ENCODE assay signal across 27 cellular contexts in the genomic region with DNA sequence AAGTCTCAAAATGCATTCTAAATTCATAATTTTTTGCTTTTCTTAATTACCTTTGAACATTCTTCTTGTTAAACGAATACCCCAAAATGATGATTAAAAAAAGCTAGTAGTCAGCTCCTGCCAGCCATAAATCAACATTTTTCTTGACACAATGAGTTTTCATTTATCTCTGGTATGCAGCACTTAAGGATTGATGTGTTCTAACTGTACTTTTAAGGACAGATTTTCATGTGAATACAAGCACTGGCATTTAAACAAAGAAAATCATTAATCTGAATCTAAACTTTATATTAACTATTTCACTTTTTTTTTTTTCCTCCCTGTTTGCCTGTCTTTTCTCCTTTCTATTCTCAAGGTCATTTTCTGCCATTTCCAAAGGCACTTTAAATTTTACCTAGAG.
"Had no signal": no experiment of that assay in that cellular context is flagged by ENCODE, and none has a peak within 500 bp of the region (broad histone marks: within the 10 kb centered on the region; RNA-seq: fewer than 3 reads in every experiment).

No MANE protein-coding gene starts in this region.

- H3K27me3 Mint-ChIP-seq: activated CD4-positive, alpha-beta memory T cell treated with anti-CD3 and anti-CD28 coated beads, Interleukin-2, amount 10 ng/mL, durations not matched to agents 7 days and 5 days; activated CD4-positive, alpha-beta T cell treated with anti-CD3 and anti-CD28 coated beads, Interleukin-2, amount 10 ng/mL, durations not matched to agents 7 days and 5 days; activated naive CD4-positive, alpha-beta T cell treated with anti-CD3 and anti-CD28 coated beads, Interleukin-2, amount 10 ng/mL, durations not matched to agents 7 days and 5 days; activated naive CD8-positive, alpha-beta T cell treated with anti-CD3 and anti-CD28 coated beads, Interleukin-2, amount 10 ng/mL, durations not matched to agents 7 days and 5 days; activated T-cell treated with anti-CD3 and anti-CD28 coated beads, Interleukin-2, amount 50 U/mL, for 24 hours; effector memory CD8-positive, alpha-beta T cell had no signal

- H3K27ac ChIP-seq: esophagus squamous epithelium, gastroesophageal sphincter, VCaP had no signal

- H3K27me3 ChIP-seq: esophagus squamous epithelium, gastroesophageal sphincter had no signal

- H3K4me1 Mint-ChIP-seq: activated CD4-positive, alpha-beta memory T cell treated with anti-CD3 and anti-CD28 coated beads, Interleukin-2, amount 10 ng/mL, durations not matched to agents 7 days and 5 days; activated CD4-positive, alpha-beta T cell treated with anti-CD3 and anti-CD28 coated beads, Interleukin-2, amount 10 ng/mL, durations not matched to agents 7 days and 5 days; activated naive CD4-positive, alpha-beta T cell treated with anti-CD3 and anti-CD28 coated beads, Interleukin-2, amount 10 ng/mL, durations not matched to agents 7 days and 5 days; activated naive CD8-positive, alpha-beta T cell treated with anti-CD3 and anti-CD28 coated beads, Interleukin-2, amount 10 ng/mL, durations not matched to agents 7 days and 5 days had no signal

- H3K4me1 ChIP-seq: esophagus squamous epithelium, gastroesophageal sphincter had no signal

- H3K27ac Mint-ChIP-seq: activated CD4-positive, alpha-beta memory T cell treated with anti-CD3 and anti-CD28 coated beads, Interleukin-2, amount 10 ng/mL, durations not matched to agents 7 days and 5 days; activated CD4-positive, alpha-beta T cell treated with anti-CD3 and anti-CD28 coated beads, Interleukin-2, amount 10 ng/mL, durations not matched to agents 7 days and 5 days; activated naive CD4-positive, alpha-beta T cell treated with anti-CD3 and anti-CD28 coated beads, Interleukin-2, amount 10 ng/mL, durations not matched to agents 7 days and 5 days; activated naive CD4-positive, alpha-beta T cell treated with anti-CD3 and anti-CD28 coated beads, Interleukin-2, amount 50 U/mL, for 72 hours; activated naive CD8-positive, alpha-beta T cell treated with anti-CD3 and anti-CD28 coated beads, Interleukin-2, amount 10 ng/mL, durations not matched to agents 7 days and 5 days; activated T-cell treated with anti-CD3 and anti-CD28 coated beads, Interleukin-2, amount 50 U/mL, for 24 hours; activated T-cell treated with anti-CD3 and anti-CD28 coated beads, Interleukin-2, amount 50 U/mL, for 72 hours; effector memory CD8-positive, alpha-beta T cell; WTC11 had no signal

- H3K4me3 Mint-ChIP-seq: activated CD4-positive, alpha-beta memory T cell treated with anti-CD3 and anti-CD28 coated beads, Interleukin-2, amount 10 ng/mL, durations not matched to agents 7 days and 5 days; activated CD4-positive, alpha-beta T cell treated with anti-CD3 and anti-CD28 coated beads, Interleukin-2, amount 10 ng/mL, durations not matched to agents 7 days and 5 days; activated naive CD4-positive, alpha-beta T cell treated with anti-CD3 and anti-CD28 coated beads, Interleukin-2, amount 10 ng/mL, durations not matched to agents 7 days and 5 days; activated naive CD8-positive, alpha-beta T cell treated with anti-CD3 and anti-CD28 coated beads, Interleukin-2, amount 10 ng/mL, durations not matched to agents 7 days and 5 days; activated T-cell treated with anti-CD3 and anti-CD28 coated beads, Interleukin-2, amount 50 U/mL, for 24 hours; activated T-cell treated with anti-CD3 and anti-CD28 coated beads, Interleukin-2, amount 50 U/mL, for 72 hours; effector memory CD8-positive, alpha-beta T cell; WTC11 had no signal

- H3K4me3 ChIP-seq: esophagus squamous epithelium, gastroesophageal sphincter had no signal

- H3K36me3 Mint-ChIP-seq: activated naive CD4-positive, alpha-beta T cell treated with anti-CD3 and anti-CD28 coated beads, Interleukin-2, amount 10 ng/mL, durations not matched to agents 7 days and 5 days; activated naive CD8-positive, alpha-beta T cell treated with anti-CD3 and anti-CD28 coated beads, Interleukin-2, amount 10 ng/mL, durations not matched to agents 7 days and 5 days had no signal

- DNase-seq: activated CD4-positive, alpha-beta memory T cell treated with anti-CD3 and anti-CD28 coated beads, Interleukin-2, amount 10 ng/mL, durations not matched to agents 7 days and 5 days; activated CD4-positive, alpha-beta T cell treated with anti-CD3 and anti-CD28 coated beads for 1 hour; activated CD4-positive, alpha-beta T cell treated with anti-CD3 and anti-CD28 coated beads for 4 hours; activated CD4-positive, alpha-beta T cell treated with anti-CD3 and anti-CD28 coated beads, Interleukin-2, amount 10 ng/mL, durations not matched to agents 7 days and 5 days; activated CD4-positive, alpha-beta T cell treated with anti-CD3 and anti-CD28 coated beads, Interleukin-2, amount 50 U/mL, for 4 hours; activated CD8-positive, alpha-beta memory T cell treated with anti-CD3 and anti-CD28 coated beads, Interleukin-2, amount 50 U/mL, for 48 hours; activated gamma-delta T cell; activated naive CD4-positive, alpha-beta T cell; activated naive CD4-positive, alpha-beta T cell treated with anti-CD3 and anti-CD28 coated beads, Interleukin-2, amount 10 ng/mL, durations not matched to agents 7 days and 5 days; activated naive CD8-positive, alpha-beta T cell treated with anti-CD3 and anti-CD28 coated beads, Interleukin-2, amount 10 ng/mL, durations not matched to agents 7 days and 5 days; activated T-cell treated with anti-CD3 and anti-CD28 coated beads for 4 hours; activated T-cell treated with anti-CD3 and anti-CD28 coated beads, Interleukin-2, amount 50 U/mL, for 24 hours; activated T-cell treated with anti-CD3 and anti-CD28 coated beads, Interleukin-2, amount 50 U/mL, for 72 hours; anterior cingulate cortex; caudate nucleus; cortex of kidney; dermis blood vessel endothelial cell; effector CD4-positive, alpha-beta T cell; effector memory CD8-positive, alpha-beta T cell; erythroblast; esophagus squamous epithelium; foreskin melanocyte; T-helper 2 cell had no signal

- H3K36me3 ChIP-seq: esophagus squamous epithelium, gastroesophageal sphincter had no signal
